8 cellular contexts compared by ENCODE assay signal in genomic region chr10:59362184-59362966, GRCh38. TPM values are rescaled to one million over a fixed set of nuclear protein-coding genes. Genes with fewer than 3 reads are reported as not detected.
DNase-seq lines count a peak whose midpoint lies in the region; ATAC-seq and TF ChIP-seq lines count a peak whose summit lies in the region.

TSS of gene FAM13C (minus strand) at chr10:59362549. CDS start at chr10:59362460, 89 bp downstream.

- no peaks in the 10 kb centered on the region for H3K36me3 ChIP-seq in gastroesophageal sphincter

- no peaks in the 10 kb centered on the region for H3K9me3 ChIP-seq in gastroesophageal sphincter

- peaks cover 12 to 58% (median 19%) of the 10 kb centered on the region in 3 donors for H3K4me1 ChIP-seq in gastroesophageal sphincter

- H3K36me3 Mint-ChIP-seq in activated T-cell treated with anti-CD3 and anti-CD28 coated beads, Interleukin-2, amount 50 U/mL, for 4 hours (ENCODE audit: insufficient read depth): no peaks in the 10 kb centered on the region
- H3K36me3 Mint-ChIP-seq in neural crest cell (ENCODE audit: low read depth): no peaks in the 10 kb centered on the region
- no peaks in the 10 kb centered on the region for H3K36me3 Mint-ChIP-seq in immature natural killer cell

- POLR2A ChIA-PET in AG04449 (lab: Yijun Ruan, JAX): interaction anchor here (1.1 kb wide), 2 partner anchors 10 to 26 kb away, joined by 4 read pairs; no protein-coding TSS in a partner anchor

- H3K9me3 Mint-ChIP-seq in activated T-cell treated with anti-CD3 and anti-CD28 coated beads, Interleukin-2, amount 50 U/mL, for 4 hours: no peaks in the 10 kb centered on the region
- H3K9me3 Mint-ChIP-seq in neural crest cell (no peaks in the 10 kb centered on the region), immature natural killer cell (peaks cover 0 to 15% (median 5%) of the 10 kb centered on the region in 6 donors)

- DNase-seq in AG04449 (ENCODE audit: low read depth, low spot score) (no peak), NCI-H1694 treated with DMSO at 0.1 percent for 48 hours (lab: John Stamatoyannopoulos, UW) (peak; percentile 67), neural crest cell (ENCODE audit: low read depth, low spot score) (peak; percentile 48), immature natural killer cell (no peak)
- no peak for DNase-seq in activated T-cell treated with anti-CD3 and anti-CD28 coated beads, Interleukin-2, amount 50 U/mL, for 4 hours

- WGBS in gastroesophageal sphincter (ENCODE audit: low coverage in 1 of 2), 2 donors: 0 to 1% methylated on average over 4 to 21 of the region's 42 CpGs

- H3K27ac ChIP-seq in gastroesophageal sphincter: peak within 1 kb of the TSS; percentile 72 to 95 (median 92)

- H3K4me3 ChIP-seq in AG04449 (ENCODE audit: low read depth, low read length) (peak within 1 kb of the TSS; percentile 59), gastroesophageal sphincter (peak within 1 kb of the TSS; percentile 54 to 70)

- CTCF ChIA-PET in AG04449 (lab: Yijun Ruan, JAX): no interaction called here

- no peaks in the 10 kb centered on the region for H3K27me3 ChIP-seq in gastroesophageal sphincter

- peaks cover 7% of the 10 kb centered on the region for H3K4me1 Mint-ChIP-seq in activated T-cell treated with anti-CD3 and anti-CD28 coated beads, Interleukin-2, amount 50 U/mL, for 4 hours (ENCODE audit: low read depth)
- H3K4me1 Mint-ChIP-seq in neural crest cell (peaks cover 18% of the 10 kb centered on the region), immature natural killer cell (no peaks in the 10 kb centered on the region)

- ATAC-seq in GM18519 (IDR thresholded peaks at IDR 0.05; ENCODE audit: low FRiP score, unreplicated experiment): peak; percentile 64
- peak; percentile 41 to 66 for ATAC-seq in activated T-cell treated with anti-CD3 and anti-CD28 coated beads, Interleukin-2, amount 50 U/mL, for 4 hours
- peak; percentile 73 for ATAC-seq in gastroesophageal sphincter
- no peak for ATAC-seq in GM21367 (IDR thresholded peaks at IDR 0.05; ENCODE audit: unreplicated experiment)

- H3K27ac Mint-ChIP-seq in neural crest cell (ENCODE audit: unreplicated experiment): peak within 1 kb of the TSS; percentile 90
- H3K27ac Mint-ChIP-seq in immature natural killer cell: no peak within 1 kb of the TSS

- TF ChIP-seq POLR2A in gastroesophageal sphincter (IDR thresholded peaks at IDR 0.05): peak; percentile 12 to 38

- no peak for TF ChIP-seq EP300 in gastroesophageal sphincter (IDR thresholded peaks at IDR 0.05)

- peak within 1 kb of the TSS; percentile 37 for H3K4me3 Mint-ChIP-seq in activated T-cell treated with anti-CD3 and anti-CD28 coated beads, Interleukin-2, amount 50 U/mL, for 4 hours
- peak within 1 kb of the TSS; percentile 87 for H3K4me3 Mint-ChIP-seq in neural crest cell
- peak within 1 kb of the TSS in 1 of 5 donors; percentile 23 for H3K4me3 Mint-ChIP-seq in immature natural killer cell

- no peak for TF ChIP-seq CTCF in AG04449 (IDR thresholded peaks at IDR 0.05; ENCODE audit: insufficient read depth, low read length, missing control alignments)
- TF ChIP-seq CTCF in gastroesophageal sphincter (IDR thresholded peaks at IDR 0.05): peak in 3 of 4 experiments; percentile 23 to 27 (median 27)
- TF ChIP-seq CTCF in neural crest cell (conservative IDR thresholded peaks at IDR 0.05): no peak

- peaks cover 9% of the 10 kb centered on the region for H3K27me3 Mint-ChIP-seq in activated T-cell treated with anti-CD3 and anti-CD28 coated beads, Interleukin-2, amount 50 U/mL, for 4 hours (ENCODE audit: low read depth)
- H3K27me3 Mint-ChIP-seq in neural crest cell (ENCODE audit: low read depth) (peaks cover 18% of the 10 kb centered on the region), immature natural killer cell (ENCODE audit: low read depth in 3 of 3) (peaks cover 4 to 7% (median 7%) of the 10 kb centered on the region in 3 donors)

RNA-seq across cellular contexts. Expression of gene FAM13C, which starts in this region (rescaled TPM):
- not detected for total RNA-seq in activated T-cell treated with anti-CD3 and anti-CD28 coated beads, Interleukin-2, amount 50 U/mL, for 4 hours
- total RNA-seq in gastroesophageal sphincter (10 to 100 TPM; 26.9 to 79.9 (median 45.5) TPM), neural crest cell (2.9 and 3.1 TPM in 2 replicates)
- not detected for polyA plus RNA-seq in immature natural killer cell

Comparison
In these comparisons a context has a peak if more than half of its experiments do, and no peak if none do; other contexts are left out.
1. Peak in ATAC-seq in activated T-cell treated with anti-CD3 and anti-CD28 coated beads, Interleukin-2, amount 50 U/mL, for 4 hours; RNA of the gene not detected or under 1 TPM.
2. DNase-seq: peak in NCI-H1694 treated with DMSO at 0.1 percent for 48 hours (single experiment) and neural crest cell (single experiment); none in AG04449 (single experiment), activated T-cell treated with anti-CD3 and anti-CD28 coated beads, Interleukin-2, amount 50 U/mL, for 4 hours (single experiment) and immature natural killer cell (0 of 3).
3. CTCF ChIP-seq: peak in gastroesophageal sphincter (3 of 4); none in AG04449 (single experiment) and neural crest cell (single experiment).